ENCODE assay signal across 1 cellular context in the genomic region with DNA sequence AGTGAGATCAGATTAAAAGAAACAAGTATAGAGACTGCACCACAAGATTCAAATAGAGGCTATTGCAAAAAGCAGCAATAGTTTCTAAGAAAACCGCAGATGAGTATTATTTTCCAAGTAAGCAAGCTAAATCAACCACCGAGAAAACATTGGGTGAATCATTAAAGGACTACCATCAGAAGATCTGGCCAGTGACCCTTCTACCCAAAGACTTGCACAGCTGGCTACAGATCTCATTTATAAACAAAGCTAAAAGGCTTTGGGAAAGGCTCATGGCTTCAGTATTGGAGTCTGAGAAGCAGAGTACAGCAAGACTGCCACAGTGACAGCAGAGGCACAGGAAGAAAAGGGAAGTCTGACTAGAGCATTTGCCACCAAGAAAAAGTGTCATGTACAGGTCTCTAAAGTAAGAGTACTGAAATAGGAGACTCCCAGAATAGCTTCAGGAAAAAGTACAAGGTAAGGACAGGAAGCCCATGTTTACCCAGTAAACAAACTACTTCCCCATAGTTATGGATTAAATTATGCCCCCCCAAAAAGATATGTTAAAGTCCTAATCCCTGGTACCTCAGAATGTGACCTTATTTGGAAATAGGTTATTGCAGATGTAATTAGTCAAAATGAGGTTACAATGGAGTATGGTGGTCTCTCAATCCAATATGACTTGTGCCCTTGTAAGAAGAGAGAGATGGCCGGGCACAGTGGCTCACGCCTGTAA.
TF ChIP-seq lines count a peak whose summit lies in the region.

No MANE protein-coding gene starts in this region.

TF ChIP-seq in HepG2, 621 proteins besides CTCF, POLR2A, EP300 and RAD21 (continued from another document and continues in another):
- TF ChIP-seq, protein P1, sequence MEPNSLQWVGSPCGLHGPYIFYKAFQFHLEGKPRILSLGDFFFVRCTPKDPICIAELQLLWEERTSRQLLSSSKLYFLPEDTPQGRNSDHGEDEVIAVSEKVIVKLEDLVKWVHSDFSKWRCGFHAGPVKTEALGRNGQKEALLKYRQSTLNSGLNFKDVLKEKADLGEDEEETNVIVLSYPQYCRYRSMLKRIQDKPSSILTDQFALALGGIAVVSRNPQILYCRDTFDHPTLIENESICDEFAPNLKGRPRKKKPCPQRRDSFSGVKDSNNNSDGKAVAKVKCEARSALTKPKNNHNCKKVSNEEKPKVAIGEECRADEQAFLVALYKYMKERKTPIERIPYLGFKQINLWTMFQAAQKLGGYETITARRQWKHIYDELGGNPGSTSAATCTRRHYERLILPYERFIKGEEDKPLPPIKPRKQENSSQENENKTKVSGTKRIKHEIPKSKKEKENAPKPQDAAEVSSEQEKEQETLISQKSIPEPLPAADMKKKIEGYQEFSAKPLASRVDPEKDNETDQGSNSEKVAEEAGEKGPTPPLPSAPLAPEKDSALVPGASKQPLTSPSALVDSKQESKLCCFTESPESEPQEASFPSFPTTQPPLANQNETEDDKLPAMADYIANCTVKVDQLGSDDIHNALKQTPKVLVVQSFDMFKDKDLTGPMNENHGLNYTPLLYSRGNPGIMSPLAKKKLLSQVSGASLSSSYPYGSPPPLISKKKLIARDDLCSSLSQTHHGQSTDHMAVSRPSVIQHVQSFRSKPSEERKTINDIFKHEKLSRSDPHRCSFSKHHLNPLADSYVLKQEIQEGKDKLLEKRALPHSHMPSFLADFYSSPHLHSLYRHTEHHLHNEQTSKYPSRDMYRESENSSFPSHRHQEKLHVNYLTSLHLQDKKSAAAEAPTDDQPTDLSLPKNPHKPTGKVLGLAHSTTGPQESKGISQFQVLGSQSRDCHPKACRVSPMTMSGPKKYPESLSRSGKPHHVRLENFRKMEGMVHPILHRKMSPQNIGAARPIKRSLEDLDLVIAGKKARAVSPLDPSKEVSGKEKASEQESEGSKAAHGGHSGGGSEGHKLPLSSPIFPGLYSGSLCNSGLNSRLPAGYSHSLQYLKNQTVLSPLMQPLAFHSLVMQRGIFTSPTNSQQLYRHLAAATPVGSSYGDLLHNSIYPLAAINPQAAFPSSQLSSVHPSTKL (CRISPR knock-in tag; IDR thresholded peaks at IDR 0.05) = peak; percentile 75
- TF ChIP-seq CCDC6 (CRISPR knock-in tag; IDR thresholded peaks at IDR 0.05) (0 out of 2 replicates have a peak, but pooled peaks have one; percentile 44), ZNF280D (CRISPR knock-in tag; IDR thresholded peaks at IDR 0.05) (no peak), CCAR2 (optimal IDR thresholded peaks at IDR 0.05; ENCODE audit: low read depth, low read length) (no peak), ATAD3A (CRISPR knock-in tag; IDR thresholded peaks at IDR 0.05) (no peak), SRSF9 (IDR thresholded peaks at IDR 0.05; ENCODE audit: borderline replicate concordance, insufficient read depth, low read depth, low read length, poor library complexity, severe bottlenecking) (no peak), SAP130 (CRISPR knock-in tag; IDR thresholded peaks at IDR 0.05; ENCODE audit: low read depth) (peak; percentile 70), ZNF430 (CRISPR knock-in tag; IDR thresholded peaks at IDR 0.05) (no peak), ZNF629 (CRISPR knock-in tag; conservative IDR thresholded peaks at IDR 0.05) (no peak), TIGD3 (CRISPR knock-in tag; IDR thresholded peaks at IDR 0.05; ENCODE audit: borderline replicate concordance) (no peak), FOXK2 (IDR thresholded peaks at IDR 0.05) (0 out of 2 replicates have a peak, but pooled peaks have one; percentile 29), ZNF558 (CRISPR knock-in tag; IDR thresholded peaks at IDR 0.05; ENCODE audit: borderline replicate concordance) (no peak), SALL2 (CRISPR knock-in tag; IDR thresholded peaks at IDR 0.05) (no peak), ZNF317 (CRISPR knock-in tag; IDR thresholded peaks at IDR 0.05) (0 out of 2 replicates have a peak, but pooled peaks have one; percentile 23), ZNF563 (CRISPR knock-in tag; IDR thresholded peaks at IDR 0.05) (no peak), ZNF790 (CRISPR knock-in tag; IDR thresholded peaks at IDR 0.05; ENCODE audit: borderline replicate concordance) (no peak), ZNF432 (CRISPR knock-in tag; IDR thresholded peaks at IDR 0.05; ENCODE audit: borderline replicate concordance) (no peak), NFKBIZ (CRISPR knock-in tag; IDR thresholded peaks at IDR 0.05) (no peak), ISL2 (CRISPR knock-in tag; IDR thresholded peaks at IDR 0.05) (peak; percentile 38), RXRB (CRISPR knock-in tag; IDR thresholded peaks at IDR 0.05; ENCODE audit: borderline replicate concordance) (peak; percentile 29; the same call in 1 of the 2 replicates), ZNF614 (CRISPR knock-in tag; IDR thresholded peaks at IDR 0.05; ENCODE audit: borderline replicate concordance) (0 out of 2 replicates have a peak, but pooled peaks have one; percentile 46), DMAP1 (CRISPR knock-in tag; IDR thresholded peaks at IDR 0.05) (no peak), HOXA5 (CRISPR knock-in tag; IDR thresholded peaks at IDR 0.05) (0 out of 2 replicates have a peak, but pooled peaks have one; percentile 20), ZNF530 (CRISPR knock-in tag; IDR thresholded peaks at IDR 0.05; ENCODE audit: low read depth) (no peak), FOXK1 (CRISPR knock-in tag; IDR thresholded peaks at IDR 0.05; ENCODE audit: borderline replicate concordance, low read depth) (no peak), MTF1 (CRISPR knock-in tag; IDR thresholded peaks at IDR 0.05) (no peak), ZNF136 (CRISPR knock-in tag; IDR thresholded peaks at IDR 0.05; ENCODE audit: low read depth) (no peak), ELF1 (CRISPR knock-in tag; IDR thresholded peaks at IDR 0.05) (0 out of 2 replicates have a peak, but pooled peaks have one; percentile 14), THAP11 (CRISPR knock-in tag; IDR thresholded peaks at IDR 0.05) (0 out of 2 replicates have a peak, but pooled peaks have one; percentile 23), SIN3B (IDR thresholded peaks at IDR 0.05; ENCODE audit: low read length) (no peak), CEBPG (CRISPR knock-in tag; IDR thresholded peaks at IDR 0.05) (peak; percentile 36), NCOA2 (CRISPR knock-in tag; IDR thresholded peaks at IDR 0.05) (peak; percentile 71), HOXD1 (CRISPR knock-in tag; IDR thresholded peaks at IDR 0.05) (no peak)
- TF ChIP-seq, protein P2, sequence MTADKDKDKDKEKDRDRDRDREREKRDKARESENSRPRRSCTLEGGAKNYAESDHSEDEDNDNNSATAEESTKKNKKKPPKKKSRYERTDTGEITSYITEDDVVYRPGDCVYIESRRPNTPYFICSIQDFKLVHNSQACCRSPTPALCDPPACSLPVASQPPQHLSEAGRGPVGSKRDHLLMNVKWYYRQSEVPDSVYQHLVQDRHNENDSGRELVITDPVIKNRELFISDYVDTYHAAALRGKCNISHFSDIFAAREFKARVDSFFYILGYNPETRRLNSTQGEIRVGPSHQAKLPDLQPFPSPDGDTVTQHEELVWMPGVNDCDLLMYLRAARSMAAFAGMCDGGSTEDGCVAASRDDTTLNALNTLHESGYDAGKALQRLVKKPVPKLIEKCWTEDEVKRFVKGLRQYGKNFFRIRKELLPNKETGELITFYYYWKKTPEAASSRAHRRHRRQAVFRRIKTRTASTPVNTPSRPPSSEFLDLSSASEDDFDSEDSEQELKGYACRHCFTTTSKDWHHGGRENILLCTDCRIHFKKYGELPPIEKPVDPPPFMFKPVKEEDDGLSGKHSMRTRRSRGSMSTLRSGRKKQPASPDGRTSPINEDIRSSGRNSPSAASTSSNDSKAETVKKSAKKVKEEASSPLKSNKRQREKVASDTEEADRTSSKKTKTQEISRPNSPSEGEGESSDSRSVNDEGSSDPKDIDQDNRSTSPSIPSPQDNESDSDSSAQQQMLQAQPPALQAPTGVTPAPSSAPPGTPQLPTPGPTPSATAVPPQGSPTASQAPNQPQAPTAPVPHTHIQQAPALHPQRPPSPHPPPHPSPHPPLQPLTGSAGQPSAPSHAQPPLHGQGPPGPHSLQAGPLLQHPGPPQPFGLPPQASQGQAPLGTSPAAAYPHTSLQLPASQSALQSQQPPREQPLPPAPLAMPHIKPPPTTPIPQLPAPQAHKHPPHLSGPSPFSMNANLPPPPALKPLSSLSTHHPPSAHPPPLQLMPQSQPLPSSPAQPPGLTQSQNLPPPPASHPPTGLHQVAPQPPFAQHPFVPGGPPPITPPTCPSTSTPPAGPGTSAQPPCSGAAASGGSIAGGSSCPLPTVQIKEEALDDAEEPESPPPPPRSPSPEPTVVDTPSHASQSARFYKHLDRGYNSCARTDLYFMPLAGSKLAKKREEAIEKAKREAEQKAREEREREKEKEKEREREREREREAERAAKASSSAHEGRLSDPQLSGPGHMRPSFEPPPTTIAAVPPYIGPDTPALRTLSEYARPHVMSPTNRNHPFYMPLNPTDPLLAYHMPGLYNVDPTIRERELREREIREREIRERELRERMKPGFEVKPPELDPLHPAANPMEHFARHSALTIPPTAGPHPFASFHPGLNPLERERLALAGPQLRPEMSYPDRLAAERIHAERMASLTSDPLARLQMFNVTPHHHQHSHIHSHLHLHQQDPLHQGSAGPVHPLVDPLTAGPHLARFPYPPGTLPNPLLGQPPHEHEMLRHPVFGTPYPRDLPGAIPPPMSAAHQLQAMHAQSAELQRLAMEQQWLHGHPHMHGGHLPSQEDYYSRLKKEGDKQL (CRISPR knock-in tag; IDR thresholded peaks at IDR 0.05; ENCODE audit: low read depth) = peak; percentile 63; the same call in 1 of the 2 replicates
- TF ChIP-seq, protein P3, sequence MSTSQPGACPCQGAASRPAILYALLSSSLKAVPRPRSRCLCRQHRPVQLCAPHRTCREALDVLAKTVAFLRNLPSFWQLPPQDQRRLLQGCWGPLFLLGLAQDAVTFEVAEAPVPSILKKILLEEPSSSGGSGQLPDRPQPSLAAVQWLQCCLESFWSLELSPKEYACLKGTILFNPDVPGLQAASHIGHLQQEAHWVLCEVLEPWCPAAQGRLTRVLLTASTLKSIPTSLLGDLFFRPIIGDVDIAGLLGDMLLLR (CRISPR knock-in tag; IDR thresholded peaks at IDR 0.05) = no peak
- TF ChIP-seq, protein P4, sequence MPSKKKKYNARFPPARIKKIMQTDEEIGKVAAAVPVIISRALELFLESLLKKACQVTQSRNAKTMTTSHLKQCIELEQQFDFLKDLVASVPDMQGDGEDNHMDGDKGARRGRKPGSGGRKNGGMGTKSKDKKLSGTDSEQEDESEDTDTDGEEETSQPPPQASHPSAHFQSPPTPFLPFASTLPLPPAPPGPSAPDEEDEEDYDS (CRISPR knock-in tag; IDR thresholded peaks at IDR 0.05) = peak; percentile 63
- TF ChIP-seq, protein P5, sequence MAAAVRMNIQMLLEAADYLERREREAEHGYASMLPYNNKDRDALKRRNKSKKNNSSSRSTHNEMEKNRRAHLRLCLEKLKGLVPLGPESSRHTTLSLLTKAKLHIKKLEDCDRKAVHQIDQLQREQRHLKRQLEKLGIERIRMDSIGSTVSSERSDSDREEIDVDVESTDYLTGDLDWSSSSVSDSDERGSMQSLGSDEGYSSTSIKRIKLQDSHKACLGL (CRISPR knock-in tag; IDR thresholded peaks at IDR 0.05) = no peak
- TF ChIP-seq, protein P6, sequence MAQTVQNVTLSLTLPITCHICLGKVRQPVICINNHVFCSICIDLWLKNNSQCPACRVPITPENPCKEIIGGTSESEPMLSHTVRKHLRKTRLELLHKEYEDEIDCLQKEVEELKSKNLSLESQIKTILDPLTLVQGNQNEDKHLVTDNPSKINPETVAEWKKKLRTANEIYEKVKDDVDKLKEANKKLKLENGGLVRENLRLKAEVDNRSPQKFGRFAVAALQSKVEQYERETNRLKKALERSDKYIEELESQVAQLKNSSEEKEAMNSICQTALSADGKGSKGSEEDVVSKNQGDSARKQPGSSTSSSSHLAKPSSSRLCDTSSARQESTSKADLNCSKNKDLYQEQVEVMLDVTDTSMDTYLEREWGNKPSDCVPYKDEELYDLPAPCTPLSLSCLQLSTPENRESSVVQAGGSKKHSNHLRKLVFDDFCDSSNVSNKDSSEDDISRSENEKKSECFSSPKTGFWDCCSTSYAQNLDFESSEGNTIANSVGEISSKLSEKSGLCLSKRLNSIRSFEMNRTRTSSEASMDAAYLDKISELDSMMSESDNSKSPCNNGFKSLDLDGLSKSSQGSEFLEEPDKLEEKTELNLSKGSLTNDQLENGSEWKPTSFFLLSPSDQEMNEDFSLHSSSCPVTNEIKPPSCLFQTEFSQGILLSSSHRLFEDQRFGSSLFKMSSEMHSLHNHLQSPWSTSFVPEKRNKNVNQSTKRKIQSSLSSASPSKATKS (CRISPR knock-in tag; IDR thresholded peaks at IDR 0.05) = no peak
